ENCODE assay signal across 25 cellular contexts in the genomic region with DNA sequence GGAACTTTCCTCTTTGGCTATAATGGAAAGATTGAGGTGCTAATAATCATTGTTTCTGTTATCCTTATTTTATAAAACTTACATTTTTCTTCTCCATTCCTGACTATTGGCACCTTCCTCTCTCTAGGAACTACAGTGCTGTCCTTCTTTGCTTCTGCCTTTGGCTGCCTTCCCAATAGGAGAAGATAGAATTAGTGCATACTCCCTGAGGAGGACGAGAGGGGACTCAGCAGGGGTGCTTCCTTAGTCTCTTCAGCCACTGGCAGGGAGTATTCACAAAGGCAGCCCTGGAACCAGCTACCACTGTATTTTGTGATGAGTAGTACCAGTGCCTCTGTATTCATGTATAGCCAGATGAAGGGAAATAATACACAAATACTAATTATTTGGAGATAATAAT.
A peak's percentile ranks its signal among the peaks of the same experiment; 100 is the strongest.
DNase-seq lines count a peak whose midpoint lies in the region; ATAC-seq lines count a peak whose summit lies in the region.
"Had no signal": no experiment of that assay in that cellular context is flagged by ENCODE, and none has a peak within 500 bp of the region (broad histone marks: within the 10 kb centered on the region; RNA-seq: fewer than 3 reads in every experiment).

No MANE protein-coding gene starts in this region.

- WGBS in neuronal stem cell (ENCODE audit: extremely low coverage in 2 of 2, insufficient read length in 2 of 2, insufficient replicate concordance in 1 of 2), 2 donors: no CpG with 5 or more reads among the region's 1 CpG

- no peak overlapping the region for H2BK5ac ChIP-seq in neuronal stem cell (ENCODE audit: low read length)

- H3K9ac ChIP-seq in neuronal stem cell (ENCODE audit: low read depth, low read length, poor library complexity): no peak overlapping the region
- H3K9ac ChIP-seq: BLaER1 treated with 17β-estradiol and CSF1 and Interleukin-3, amounts not matched to agents 10 nM and 100 nM had no signal

- H4K8ac ChIP-seq in neuronal stem cell (ENCODE audit: low read depth, low read length): no peak overlapping the region

- H3K79me1 ChIP-seq in neuronal stem cell (ENCODE audit: low read depth, low read length): no peaks in the 10 kb centered on the region

- H2BK15ac ChIP-seq in neuronal stem cell (ENCODE audit: low read length): no peak overlapping the region

- no peak overlapping the region for H2BK120ac ChIP-seq in neuronal stem cell (ENCODE audit: low read depth, low read length)

- no peak overlapping the region for H2AFZ ChIP-seq in neuronal stem cell (ENCODE audit: low read length)

- H3K4me3 ChIP-seq in neuronal stem cell (ENCODE audit: low read length in 2 of 2): no peak overlapping the region
- H3K4me3 ChIP-seq: BLaER1 treated with 17β-estradiol and CSF1 and Interleukin-3, amounts not matched to agents 10 nM and 100 nM; MG63 had no signal

- peak; percentile 15 for DNase-seq in COR-L47 (lab: John Stamatoyannopoulos, UW)
- DNase-seq in NCI-H446 treated with DMSO at 0.1 percent for 48 hours (lab: John Stamatoyannopoulos, UW): peak; percentile 13
- DNase-seq in iPS DF 19.7 (ENCODE audit: low read depth, low spot score): peak; percentile 30
- DNase-seq in neuronal stem cell (ENCODE audit: low spot score): peak; percentile 11
- DNase-seq in NOMO-1 (lab: John Stamatoyannopoulos, UW; ENCODE audit: unreplicated experiment in 2 of 2): no peak
- DNase-seq: AML-193; CD4-positive, alpha-beta T cell; DMS53; IMR-90; KG1; MG63; NCI-H1105 treated with DMSO at 0.1 percent for 48 hours; NCI-H1694; NCI-H2029 treated with DMSO at 0.1 percent for 48 hours; NCI-H2171; NCI-H226; NCI-H510A treated with DMSO at 0.1 percent for 48 hours; NCI-H748 treated with DMSO at 0.1 percent for 48 hours; SHP77; T-cell had no signal

- H2BK12ac ChIP-seq in neuronal stem cell (ENCODE audit: low read length): no peak overlapping the region

- no peak overlapping the region for H3K27ac ChIP-seq in neuronal stem cell (replicated peaks; ENCODE audit: low read length)
- H3K27ac ChIP-seq: BLaER1 treated with 17β-estradiol and CSF1 and Interleukin-3, amounts not matched to agents 10 nM and 100 nM; RWPE1 had no signal

- H3K27me3 ChIP-seq in neuronal stem cell (ENCODE audit: control insufficient read depth in 3 of 3, insufficient read depth in 3 of 3, low read depth in 1 of 3, low read length in 3 of 3): no peaks in the 10 kb centered on the region
- H3K27me3 ChIP-seq: BLaER1 treated with 17β-estradiol and CSF1 and Interleukin-3, amounts not matched to agents 10 nM and 100 nM; MG63 had no signal

- no peaks in the 10 kb centered on the region for H3K4me1 ChIP-seq in neuronal stem cell (ENCODE audit: control insufficient read depth in 2 of 2, insufficient read depth in 1 of 2, low read depth in 1 of 2, low read length in 2 of 2)
- H3K4me1 ChIP-seq: BLaER1 treated with 17β-estradiol and CSF1 and Interleukin-3, amounts not matched to agents 10 nM and 100 nM had no signal

- no peak overlapping the region for H3K14ac ChIP-seq in neuronal stem cell (ENCODE audit: low read length)

- no peak overlapping the region for H3K18ac ChIP-seq in neuronal stem cell (ENCODE audit: low read length)

- H3K4me2 ChIP-seq in neuronal stem cell (ENCODE audit: insufficient read depth, low read length, poor library complexity, severe bottlenecking): no peak overlapping the region
- H3K4me2 ChIP-seq: BLaER1 treated with 17β-estradiol and CSF1 and Interleukin-3, amounts not matched to agents 10 nM and 100 nM had no signal

- ATAC-seq in GM21381 (IDR thresholded peaks at IDR 0.05; ENCODE audit: unreplicated experiment): no peak
- no peak for ATAC-seq in HG02610 (IDR thresholded peaks at IDR 0.05; ENCODE audit: unreplicated experiment)
- ATAC-seq: Panc1, T-cell had no signal

- H3K23ac ChIP-seq in neuronal stem cell (ENCODE audit: low read depth, low read length, poor library complexity): no peak overlapping the region

- H3K36me3 ChIP-seq in neuronal stem cell (replicated peaks in 1 of 2; ENCODE audit: control insufficient read depth in 2 of 2, insufficient read depth in 2 of 2, low read length in 2 of 2): no peaks in the 10 kb centered on the region
- H3K36me3 ChIP-seq: BLaER1 treated with 17β-estradiol and CSF1 and Interleukin-3, amounts not matched to agents 10 nM and 100 nM; MG63 had no signal

- H3K4ac ChIP-seq in neuronal stem cell (ENCODE audit: low read length): no peak overlapping the region

- H2AK5ac ChIP-seq in neuronal stem cell (ENCODE audit: low read depth, low read length): no peak overlapping the region

- H3K9me3 ChIP-seq in neuronal stem cell (replicated peaks in 1 of 2; ENCODE audit: control insufficient read depth in 2 of 2, insufficient read depth in 1 of 2, low read depth in 1 of 2, low read length in 2 of 2): peaks cover 0 to 2% of the 10 kb centered on the region in 2 donors
- H3K9me3 ChIP-seq: BLaER1 treated with 17β-estradiol and CSF1 and Interleukin-3, amounts not matched to agents 10 nM and 100 nM; MG63 had no signal

- no peak overlapping the region for H4K91ac ChIP-seq in neuronal stem cell (ENCODE audit: low read depth, low read length, poor library complexity)

Comparison
In these comparisons a context has a peak if more than half of its experiments do, and no peak if none do; other contexts are left out.
1. DNase-seq: peak in COR-L47 (single experiment), NCI-H446 treated with DMSO at 0.1 percent for 48 hours (single experiment), iPS DF 19.7 (single experiment) and neuronal stem cell (single experiment); none in NOMO-1 (0 of 2).